Comparison of ENCODE assay signal across 1 cellular context in genomic region chr2:217667545-217667944, GRCh38.
TF ChIP-seq lines count a peak whose summit lies in the region.

No MANE protein-coding gene starts in this region.

TF ChIP-seq in IMR-90, 13 proteins besides CTCF, POLR2A, EP300 and RAD21 (continued from another document):
- no peak for TF ChIP-seq NFE2L2 (IDR thresholded peaks at IDR 0.05; ENCODE audit: low read depth, low read length)
- no peak for TF ChIP-seq RCOR1 (IDR thresholded peaks at IDR 0.05; ENCODE audit: insufficient replicate concordance, low read length)
- no peak for TF ChIP-seq MXI1 (IDR thresholded peaks at IDR 0.05; ENCODE audit: borderline replicate concordance, low read depth, low read length)
